Comparison of ENCODE assay signal across 39 cellular contexts in genomic region chr13:27861165-27861564, GRCh38. TPM values are rescaled to one million over a fixed set of nuclear protein-coding genes. Genes with fewer than 3 reads are reported as not detected.
"Had no signal": no experiment of that assay in that cellular context is flagged by ENCODE, and none has a peak within 500 bp of the region (broad histone marks: within the 10 kb centered on the region; RNA-seq: fewer than 3 reads in every experiment).

No MANE protein-coding gene starts in this region.

- H3K4me3 ChIP-seq: adrenal gland, body of pancreas, breast epithelium had no signal

- H3K27ac ChIP-seq: adrenal gland, body of pancreas, brain microvascular endothelial cell, breast epithelium, VCaP had no signal

- H3K4me1 ChIP-seq: adrenal gland, body of pancreas, breast epithelium had no signal

- H3K27me3 ChIP-seq: body of pancreas, brain microvascular endothelial cell had no signal

- H3K4me1 Mint-ChIP-seq: activated CD4-positive, alpha-beta memory T cell treated with anti-CD3 and anti-CD28 coated beads, Interleukin-2, amount 10 ng/mL, durations not matched to agents 7 days and 5 days; activated CD4-positive, alpha-beta T cell treated with anti-CD3 and anti-CD28 coated beads for 36 hours; activated CD4-positive, alpha-beta T cell treated with anti-CD3 and anti-CD28 coated beads, Interleukin-2, amount 10 ng/mL, durations not matched to agents 7 days and 5 days; activated CD8-positive, alpha-beta memory T cell treated with anti-CD3 and anti-CD28 coated beads, Interleukin-2, amount 10 ng/mL, durations not matched to agents 7 days and 5 days; activated naive CD8-positive, alpha-beta T cell treated with anti-CD3 and anti-CD28 coated beads for 36 hours had no signal

- H3K27ac Mint-ChIP-seq: activated CD4-positive, alpha-beta memory T cell treated with anti-CD3 and anti-CD28 coated beads, Interleukin-2, amount 10 ng/mL, durations not matched to agents 7 days and 5 days; activated CD4-positive, alpha-beta T cell treated with anti-CD3 and anti-CD28 coated beads for 36 hours; activated CD4-positive, alpha-beta T cell treated with anti-CD3 and anti-CD28 coated beads, Interleukin-2, amount 10 ng/mL, durations not matched to agents 7 days and 5 days; activated CD8-positive, alpha-beta memory T cell treated with anti-CD3 and anti-CD28 coated beads, Interleukin-2, amount 10 ng/mL, durations not matched to agents 7 days and 5 days; activated CD8-positive, alpha-beta T cell treated with anti-CD3 and anti-CD28 coated beads, Interleukin-2, amount 10 ng/mL, durations not matched to agents 7 days and 5 days; activated naive CD4-positive, alpha-beta T cell treated with anti-CD3 and anti-CD28 coated beads for 36 hours; activated naive CD4-positive, alpha-beta T cell treated with anti-CD3 and anti-CD28 coated beads, Interleukin-2, amount 50 U/mL, for 72 hours; activated naive CD8-positive, alpha-beta T cell treated with anti-CD3 and anti-CD28 coated beads for 36 hours; activated T-cell treated with anti-CD3 and anti-CD28 coated beads, Interleukin-2, amount 50 U/mL, for 24 hours; activated T-helper 2 cell treated with anti-CD3 and anti-CD28 coated beads, Interferon-gamma antibody, Interleukin-2, Interleukin-4, amounts not matched to agents 10 μg/mL and 5 μg/mL and 100 μg/mL, durations not matched to agents 14 hours and 24 hours and 36 hours; T-helper 1 cell treated with Interleukin-12 subunit alpha and Interleukin-12 subunit beta and Interleukin-4 antibody, amounts not matched to agents 30 μg/mL and 1 μg/mL, for 36 hours; T-helper 2 cell treated with Interferon-gamma antibody and Interleukin-4, amounts not matched to agents 5 μg/mL and 100 μg/mL, for 36 hours had no signal

- DNase-seq: activated CD4-positive, alpha-beta memory T cell treated with anti-CD3 and anti-CD28 coated beads, Interleukin-2, amount 10 ng/mL, durations not matched to agents 7 days and 5 days; activated CD4-positive, alpha-beta T cell treated with anti-CD3 and anti-CD28 coated beads for 1 hour; activated CD4-positive, alpha-beta T cell treated with anti-CD3 and anti-CD28 coated beads for 36 hours; activated CD4-positive, alpha-beta T cell treated with anti-CD3 and anti-CD28 coated beads for 48 hours; activated CD4-positive, alpha-beta T cell treated with anti-CD3 and anti-CD28 coated beads, Interleukin-2, amount 10 ng/mL, durations not matched to agents 7 days and 5 days; activated CD4-positive, alpha-beta T cell treated with anti-CD3 and anti-CD28 coated beads, Interleukin-2, amount 50 U/mL, for 48 hours; activated CD4-positive, CD25-positive, alpha-beta regulatory T cell; activated CD8-positive, alpha-beta memory T cell treated with anti-CD3 and anti-CD28 coated beads for 24 hours; activated CD8-positive, alpha-beta memory T cell treated with anti-CD3 and anti-CD28 coated beads, Interleukin-2, amount 10 ng/mL, durations not matched to agents 7 days and 5 days; activated CD8-positive, alpha-beta memory T cell treated with anti-CD3 and anti-CD28 coated beads, Interleukin-2, amount 50 U/mL, for 48 hours; activated CD8-positive, alpha-beta T cell treated with anti-CD3 and anti-CD28 coated beads, Interleukin-2, amount 10 ng/mL, durations not matched to agents 7 days and 5 days; activated effector memory CD4-positive, alpha-beta T cell treated with anti-CD3 and anti-CD28 coated beads, Interleukin-2, amount 50 U/mL, for 16 hours; activated gamma-delta T cell treated with Interleukin-2 at 50 U/mL for 16 hours; activated naive CD4-positive, alpha-beta T cell; activated naive CD4-positive, alpha-beta T cell treated with anti-CD3 and anti-CD28 coated beads for 36 hours; activated naive CD4-positive, alpha-beta T cell treated with anti-CD3 and anti-CD28 coated beads, Interleukin-2, amount 50 U/mL, for 16 hours; activated naive CD8-positive, alpha-beta T cell treated with anti-CD3 and anti-CD28 coated beads for 36 hours; activated T-cell treated with anti-CD3 and anti-CD28 coated beads, Interleukin-2, amount 50 U/mL, for 24 hours; activated T-cell treated with anti-CD3 and anti-CD28 coated beads, Interleukin-2, amount 50 U/mL, for 48 hours; adrenal gland; amniotic stem cell; aorta; body of pancreas; brain microvascular endothelial cell; central memory CD4-positive, alpha-beta T cell; T-helper 1 cell; T-helper 2 cell; T-helper 9 cell had no signal

- H3K9me3 ChIP-seq: adrenal gland, body of pancreas, breast epithelium had no signal

- H3K36me3 Mint-ChIP-seq: activated CD8-positive, alpha-beta memory T cell treated with anti-CD3 and anti-CD28 coated beads, Interleukin-2, amount 10 ng/mL, durations not matched to agents 7 days and 5 days; activated naive CD4-positive, alpha-beta T cell treated with anti-CD3 and anti-CD28 coated beads, Interleukin-2, amount 50 U/mL, for 72 hours; activated naive CD8-positive, alpha-beta T cell treated with anti-CD3 and anti-CD28 coated beads for 36 hours had no signal

- ATAC-seq: activated CD4-positive, alpha-beta T cell treated with anti-CD3 and anti-CD28 coated beads for 36 hours; activated CD4-positive, CD25-positive, alpha-beta regulatory T cell treated with anti-CD3 and anti-CD28 coated beads, Interleukin-2, amount 50 U/mL, for 24 hours; activated CD8-positive, alpha-beta memory T cell treated with anti-CD3 and anti-CD28 coated beads, Interleukin-2, amount 10 ng/mL, durations not matched to agents 7 days and 5 days; activated CD8-positive, alpha-beta T cell treated with anti-CD3 and anti-CD28 coated beads, Interleukin-2, amount 10 ng/mL, durations not matched to agents 7 days and 5 days; activated naive CD4-positive, alpha-beta T cell treated with anti-CD3 and anti-CD28 coated beads, Interleukin-2, amount 50 U/mL, for 72 hours; body of pancreas had no signal

- H3K36me3 ChIP-seq: adrenal gland, brain microvascular endothelial cell, breast epithelium had no signal

- H3K4me3 Mint-ChIP-seq: activated CD4-positive, alpha-beta memory T cell treated with anti-CD3 and anti-CD28 coated beads, Interleukin-2, amount 10 ng/mL, durations not matched to agents 7 days and 5 days; activated CD4-positive, alpha-beta T cell treated with anti-CD3 and anti-CD28 coated beads for 36 hours; activated CD4-positive, alpha-beta T cell treated with anti-CD3 and anti-CD28 coated beads, Interleukin-2, amount 10 ng/mL, durations not matched to agents 7 days and 5 days; activated CD8-positive, alpha-beta memory T cell treated with anti-CD3 and anti-CD28 coated beads, Interleukin-2, amount 10 ng/mL, durations not matched to agents 7 days and 5 days; activated CD8-positive, alpha-beta T cell treated with anti-CD3 and anti-CD28 coated beads, Interleukin-2, amount 10 ng/mL, durations not matched to agents 7 days and 5 days; activated naive CD4-positive, alpha-beta T cell treated with anti-CD3 and anti-CD28 coated beads for 36 hours; activated naive CD8-positive, alpha-beta T cell treated with anti-CD3 and anti-CD28 coated beads for 36 hours; activated T-cell treated with anti-CD3 and anti-CD28 coated beads, Interleukin-2, amount 50 U/mL, for 24 hours; T-helper 1 cell treated with Interleukin-12 subunit alpha and Interleukin-12 subunit beta and Interleukin-4 antibody, amounts not matched to agents 30 μg/mL and 1 μg/mL, for 36 hours; T-helper 2 cell treated with Interferon-gamma antibody and Interleukin-4, amounts not matched to agents 5 μg/mL and 100 μg/mL, for 36 hours had no signal

- FAIRE-seq: astrocyte, TTC549 had no signal

- H3K9me3 Mint-ChIP-seq: activated CD4-positive, alpha-beta memory T cell treated with anti-CD3 and anti-CD28 coated beads, Interleukin-2, amount 10 ng/mL, durations not matched to agents 7 days and 5 days; activated CD4-positive, alpha-beta T cell treated with anti-CD3 and anti-CD28 coated beads, Interleukin-2, amount 10 ng/mL, durations not matched to agents 7 days and 5 days; activated naive CD4-positive, alpha-beta T cell treated with anti-CD3 and anti-CD28 coated beads for 36 hours; activated naive CD4-positive, alpha-beta T cell treated with anti-CD3 and anti-CD28 coated beads, Interleukin-2, amount 50 U/mL, for 72 hours; activated naive CD8-positive, alpha-beta T cell treated with anti-CD3 and anti-CD28 coated beads for 36 hours; activated T-cell treated with anti-CD3 and anti-CD28 coated beads, Interleukin-2, amount 50 U/mL, for 24 hours; activated T-helper 2 cell treated with anti-CD3 and anti-CD28 coated beads, Interferon-gamma antibody, Interleukin-2, Interleukin-4, amounts not matched to agents 10 μg/mL and 5 μg/mL and 100 μg/mL, durations not matched to agents 14 hours and 24 hours and 36 hours; T-helper 1 cell treated with Interleukin-12 subunit alpha and Interleukin-12 subunit beta and Interleukin-4 antibody, amounts not matched to agents 30 μg/mL and 1 μg/mL, for 36 hours; T-helper 2 cell treated with Interferon-gamma antibody and Interleukin-4, amounts not matched to agents 5 μg/mL and 100 μg/mL, for 36 hours had no signal

RNA-seq across cellular contexts. Expression of gene PDX1, which starts 58.6 kb away (rescaled TPM):
- total RNA-seq: activated CD4-positive, alpha-beta memory T cell treated with anti-CD3 and anti-CD28 coated beads, Interleukin-2, amount 10 ng/mL, durations not matched to agents 7 days and 5 days; activated CD4-positive, alpha-beta T cell treated with anti-CD3 and anti-CD28 coated beads for 36 hours; activated CD4-positive, alpha-beta T cell treated with anti-CD3 and anti-CD28 coated beads, Interleukin-2, amount 10 ng/mL, durations not matched to agents 7 days and 5 days; activated CD8-positive, alpha-beta memory T cell treated with anti-CD3 and anti-CD28 coated beads, Interleukin-2, amount 10 ng/mL, durations not matched to agents 7 days and 5 days; activated CD8-positive, alpha-beta T cell treated with anti-CD3 and anti-CD28 coated beads, Interleukin-2, amount 10 ng/mL, durations not matched to agents 7 days and 5 days; activated naive CD4-positive, alpha-beta T cell treated with anti-CD3 and anti-CD28 coated beads for 36 hours; activated naive CD4-positive, alpha-beta T cell treated with anti-CD3 and anti-CD28 coated beads, Interleukin-2, amount 50 U/mL, for 72 hours; activated naive CD8-positive, alpha-beta T cell treated with anti-CD3 and anti-CD28 coated beads for 36 hours; activated T-helper 2 cell treated with anti-CD3 and anti-CD28 coated beads, Interferon-gamma antibody, Interleukin-2, Interleukin-4, amounts not matched to agents 10 μg/mL and 5 μg/mL and 100 μg/mL, durations not matched to agents 14 hours and 24 hours and 36 hours; adrenal gland; aorta; astrocyte; breast epithelium; cardiac septum; cerebellum had no signal
- polyA plus RNA-seq: adrenal gland had no signal
